In the genomic region with DNA sequence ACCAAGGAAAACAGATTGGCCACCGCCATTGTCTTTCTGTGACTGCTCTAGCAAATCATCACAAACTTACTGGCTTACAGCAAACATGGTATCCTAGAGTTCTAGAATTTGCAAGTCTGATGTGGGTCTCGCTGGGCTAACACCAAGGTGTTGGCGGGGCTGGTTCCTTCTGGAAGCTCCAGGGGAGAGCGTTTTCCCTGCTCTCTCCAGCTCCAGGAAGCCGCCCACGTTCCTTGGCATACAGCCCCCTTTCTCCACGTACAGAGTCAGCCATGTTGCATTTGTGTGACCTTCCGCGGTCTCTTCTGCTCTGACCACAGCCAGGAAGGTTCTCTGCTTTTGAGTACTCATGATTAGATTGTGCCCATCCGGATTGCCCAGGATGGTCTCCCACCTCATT, we compare ENCODE assay signal across 21 cellular contexts. TPM values are rescaled to one million over a fixed set of nuclear protein-coding genes. Genes with fewer than 3 reads are reported as not detected.
DNase-seq lines count a peak whose midpoint lies in the region; ATAC-seq lines count a peak whose summit lies in the region.
"Had no signal": no experiment of that assay in that cellular context is flagged by ENCODE, and none has a peak within 500 bp of the region (broad histone marks: within the 10 kb centered on the region; RNA-seq: fewer than 3 reads in every experiment).

No MANE protein-coding gene starts in this region.

- H3K4me3 Mint-ChIP-seq in activated naive CD4-positive, alpha-beta T cell treated with anti-CD3 and anti-CD28 coated beads, Interleukin-2, amount 50 U/mL, for 24 hours: no peak overlapping the region
- H3K4me3 Mint-ChIP-seq in activated CD4-positive, alpha-beta memory T cell treated with anti-CD3 and anti-CD28 coated beads for 36 hours: no peak overlapping the region
- no peak overlapping the region for H3K4me3 Mint-ChIP-seq in effector memory CD8-positive, alpha-beta T cell
- H3K4me3 Mint-ChIP-seq in stimulated activated memory B cell treated with anti-CD40 and anti-IgM and Interleukin-4, amounts not matched to agents 10 μg/mL and 1 μg/mL and 100 μg/mL, for 72 hours: no peak overlapping the region

- DNase-seq in activated naive CD4-positive, alpha-beta T cell treated with Interleukin-2 at 50 U/mL for 16 hours: no peak
- DNase-seq in activated CD4-positive, alpha-beta memory T cell treated with anti-CD3 and anti-CD28 coated beads for 36 hours: no peak
- DNase-seq in effector memory CD8-positive, alpha-beta T cell: no peak
- no peak for DNase-seq in NCI-H446 (lab: John Stamatoyannopoulos, UW)
- DNase-seq: activated CD4-positive, alpha-beta T cell treated with anti-CD3 and anti-CD28 coated beads, Interleukin-2, amount 50 U/mL, for 1 hour; activated T-cell treated with anti-CD3 and anti-CD28 coated beads, Interleukin-2, amount 50 U/mL, for 48 hours; central memory CD4-positive, alpha-beta T cell; effector CD8-positive, alpha-beta T cell; GOT3; Kasumi-1; mucosa of descending colon; NCI-H1092 treated with DMSO at 0.1 percent for 48 hours; NCI-H2081; NCI-H510A; nucleus accumbens; testis had no signal

- no peak for ATAC-seq in effector memory CD8-positive, alpha-beta T cell (replicated peaks)
- no peak for ATAC-seq in stimulated activated memory B cell treated with anti-CD40 and anti-IgM and Interleukin-4, amounts not matched to agents 10 μg/mL and 1 μg/mL and 100 μg/mL, for 72 hours
- no peak for ATAC-seq in HG03159 (IDR thresholded peaks at IDR 0.05; ENCODE audit: unreplicated experiment)
- no peak for ATAC-seq in HG02884 (IDR thresholded peaks at IDR 0.05; ENCODE audit: unreplicated experiment)
- ATAC-seq: mucosa of descending colon, SK-N-SH treated with all-trans-retinoic acid at 6 μM for 48 hours had no signal

- H3K9me3 Mint-ChIP-seq in activated naive CD4-positive, alpha-beta T cell treated with anti-CD3 and anti-CD28 coated beads, Interleukin-2, amount 50 U/mL, for 24 hours: no peaks in the 10 kb centered on the region
- H3K9me3 Mint-ChIP-seq in activated CD4-positive, alpha-beta memory T cell treated with anti-CD3 and anti-CD28 coated beads for 36 hours: no peaks in the 10 kb centered on the region
- H3K9me3 Mint-ChIP-seq in effector memory CD8-positive, alpha-beta T cell: no peaks in the 10 kb centered on the region
- H3K9me3 Mint-ChIP-seq in stimulated activated memory B cell treated with anti-CD40 and anti-IgM and Interleukin-4, amounts not matched to agents 10 μg/mL and 1 μg/mL and 100 μg/mL, for 72 hours: no peaks in the 10 kb centered on the region

- no peaks in the 10 kb centered on the region for H3K27me3 Mint-ChIP-seq in activated naive CD4-positive, alpha-beta T cell treated with anti-CD3 and anti-CD28 coated beads, Interleukin-2, amount 50 U/mL, for 24 hours
- H3K27me3 Mint-ChIP-seq in activated CD4-positive, alpha-beta memory T cell treated with anti-CD3 and anti-CD28 coated beads for 36 hours: no peaks in the 10 kb centered on the region
- H3K27me3 Mint-ChIP-seq in effector memory CD8-positive, alpha-beta T cell: no peaks in the 10 kb centered on the region
- no peaks in the 10 kb centered on the region for H3K27me3 Mint-ChIP-seq in stimulated activated memory B cell treated with anti-CD40 and anti-IgM and Interleukin-4, amounts not matched to agents 10 μg/mL and 1 μg/mL and 100 μg/mL, for 72 hours

- intact Hi-C loops in activated CD4-positive, alpha-beta memory T cell treated with anti-CD3 and anti-CD28 coated beads for 36 hours (cut with micrococcal nuclease): loop anchor here (10.0 kb wide), 1 partner anchor 225 kb away; no protein-coding TSS in a partner anchor

- peak overlapping the region; percentile 96 for H3K27ac Mint-ChIP-seq in activated naive CD4-positive, alpha-beta T cell treated with anti-CD3 and anti-CD28 coated beads, Interleukin-2, amount 50 U/mL, for 24 hours
- peak overlapping the region; percentile 99 for H3K27ac Mint-ChIP-seq in activated CD4-positive, alpha-beta memory T cell treated with anti-CD3 and anti-CD28 coated beads for 36 hours
- peak overlapping the region; percentile 100 for H3K27ac Mint-ChIP-seq in effector memory CD8-positive, alpha-beta T cell
- H3K27ac Mint-ChIP-seq in stimulated activated memory B cell treated with anti-CD40 and anti-IgM and Interleukin-4, amounts not matched to agents 10 μg/mL and 1 μg/mL and 100 μg/mL, for 72 hours: peak overlapping the region; percentile 86

- peaks cover 54% of the 10 kb centered on the region for H3K4me1 Mint-ChIP-seq in activated naive CD4-positive, alpha-beta T cell treated with anti-CD3 and anti-CD28 coated beads, Interleukin-2, amount 50 U/mL, for 24 hours
- H3K4me1 Mint-ChIP-seq in activated CD4-positive, alpha-beta memory T cell treated with anti-CD3 and anti-CD28 coated beads for 36 hours (ENCODE audit: low read depth): peaks cover 57% of the 10 kb centered on the region
- H3K4me1 Mint-ChIP-seq in effector memory CD8-positive, alpha-beta T cell (ENCODE audit: low read depth in 2 of 2): peaks cover 37 to 51% of the 10 kb centered on the region in 2 donors
- H3K4me1 Mint-ChIP-seq in stimulated activated memory B cell treated with anti-CD40 and anti-IgM and Interleukin-4, amounts not matched to agents 10 μg/mL and 1 μg/mL and 100 μg/mL, for 72 hours: peaks cover 70% of the 10 kb centered on the region

- POLR2A ChIA-PET in activated CD4-positive, alpha-beta memory T cell treated with anti-CD3 and anti-CD28 coated beads for 36 hours (lab: Charles Lee): interaction anchor here (1.0 to 2.1 kb wide), 2 partner anchors 28 to 31 kb away, joined by 3 to 10 read pairs; a partner anchor contains a TSS

- H3K36me3 Mint-ChIP-seq in activated naive CD4-positive, alpha-beta T cell treated with anti-CD3 and anti-CD28 coated beads, Interleukin-2, amount 50 U/mL, for 24 hours: peaks cover 4% of the 10 kb centered on the region
- peaks cover 13% of the 10 kb centered on the region for H3K36me3 Mint-ChIP-seq in activated CD4-positive, alpha-beta memory T cell treated with anti-CD3 and anti-CD28 coated beads for 36 hours
- H3K36me3 Mint-ChIP-seq in effector memory CD8-positive, alpha-beta T cell (ENCODE audit: insufficient read depth): peaks cover 13% of the 10 kb centered on the region
- peaks cover 32% of the 10 kb centered on the region for H3K36me3 Mint-ChIP-seq in stimulated activated memory B cell treated with anti-CD40 and anti-IgM and Interleukin-4, amounts not matched to agents 10 μg/mL and 1 μg/mL and 100 μg/mL, for 72 hours

- CTCF ChIA-PET in activated CD4-positive, alpha-beta memory T cell treated with anti-CD3 and anti-CD28 coated beads for 36 hours (lab: Charles Lee): interaction anchor here (1.9 to 6.2 kb wide), 2 partner anchors 14 to 226 kb away, joined by 6 to 55 read pairs; no protein-coding TSS in a partner anchor

RNA-seq across cellular contexts. Expression of a gene that starts 27.5 kb away (rescaled TPM):
- 10 to 100 TPM; 33.2 to 34.9 TPM for total RNA-seq in activated CD4-positive, alpha-beta memory T cell treated with anti-CD3 and anti-CD28 coated beads for 36 hours

RNA-seq across cellular contexts. Expression of a gene that starts 51.9 kb away (rescaled TPM):
- total RNA-seq in activated CD4-positive, alpha-beta memory T cell treated with anti-CD3 and anti-CD28 coated beads for 36 hours: 10 to 100 TPM; 54.4 to 55.0 TPM
